ENCODE assay signal across 1 cellular context in genomic region chr17:8251411-8251810, GRCh38. TPM values are rescaled to one million over a fixed set of nuclear protein-coding genes. Genes with fewer than 3 reads are reported as not detected.
"Had no signal": no experiment of that assay in that cellular context is flagged by ENCODE, and none has a peak within 500 bp of the region (broad histone marks: within the 10 kb centered on the region; RNA-seq: fewer than 3 reads in every experiment).

No MANE protein-coding gene starts in this region.

RNA-seq across cellular contexts. Expression of gene AURKB, which starts 41.0 kb away (rescaled TPM):
- total RNA-seq: vagina had no signal
